Comparison of ENCODE assay signal across 16 cellular contexts in genomic region chr7:76428868-76429805, GRCh38. TPM values are rescaled to one million over a fixed set of nuclear protein-coding genes. Genes with fewer than 3 reads are reported as not detected.
DNase-seq lines count a peak whose midpoint lies in the region; ATAC-seq, FAIRE-seq and TF ChIP-seq lines count a peak whose summit lies in the region.
"Had no signal": no experiment of that assay in that cellular context is flagged by ENCODE, and none has a peak within 500 bp of the region (broad histone marks: within the 10 kb centered on the region; RNA-seq: fewer than 3 reads in every experiment).

No MANE protein-coding gene starts in this region.

- H3K27ac ChIP-seq in Karpas-422 (ENCODE audit: low read length) (no peak overlapping the region), keratinocyte (ENCODE audit: control insufficient read depth, insufficient read depth, low read length) (peak overlapping the region; percentile 49)
- H3K27ac ChIP-seq: Peyer's patch had no signal

- no peaks in the 10 kb centered on the region for H3K9me3 ChIP-seq in Karpas-422 (ENCODE audit: low read length)
- H3K9me3 ChIP-seq in keratinocyte (ENCODE audit: control insufficient read depth, low read depth, low read length): no peaks in the 10 kb centered on the region
- H3K9me3 ChIP-seq: Peyer's patch had no signal

- H3K4me2 ChIP-seq in Karpas-422 (ENCODE audit: low read depth, low read length, poor library complexity, severe bottlenecking) (no peak overlapping the region), keratinocyte (ENCODE audit: control insufficient read depth, extremely low read depth, insufficient read depth, low read depth, low read length) (no peak overlapping the region)

- no peak for ATAC-seq in activated T-helper 17 cell treated with anti-CD3 and anti-CD28 coated beads, Interleukin-2, amount 50 U/mL, for 72 hours (replicated peaks)
- ATAC-seq in stimulated activated effector memory CD8-positive, alpha-beta T cell treated with anti-CD3 and anti-CD28 coated beads, Interleukin-12 subunit alpha, Interleukin-12 subunit beta, amount 100 ng/mL, for 72 hours: no peak
- no peak for ATAC-seq in GM21390 (IDR thresholded peaks at IDR 0.05; ENCODE audit: unreplicated experiment)

- no peaks in the 10 kb centered on the region for H3K9me3 Mint-ChIP-seq in activated T-helper 17 cell treated with anti-CD3 and anti-CD28 coated beads, Interleukin-2, amount 50 U/mL, for 72 hours
- no peaks in the 10 kb centered on the region for H3K9me3 Mint-ChIP-seq in stimulated activated effector memory CD8-positive, alpha-beta T cell treated with anti-CD3 and anti-CD28 coated beads, Interleukin-12 subunit alpha, Interleukin-12 subunit beta, amount 100 ng/mL, for 72 hours
- H3K9me3 Mint-ChIP-seq: activated CD8-positive, alpha-beta T cell treated with anti-CD3 and anti-CD28 coated beads for 36 hours; stimulated activated naive B cell treated with anti-CD40 and anti-IgM and Interleukin-4, amounts not matched to agents 10 μg/mL and 1 μg/mL and 100 μg/mL, for 72 hours had no signal

- no peak overlapping the region for H2AFZ ChIP-seq in Karpas-422 (ENCODE audit: low read length)
- H2AFZ ChIP-seq in keratinocyte (ENCODE audit: control insufficient read depth, low read length): no peak overlapping the region

- H3K79me2 ChIP-seq in Karpas-422 (ENCODE audit: low read length): no peaks in the 10 kb centered on the region
- no peaks in the 10 kb centered on the region for H3K79me2 ChIP-seq in keratinocyte (ENCODE audit: control insufficient read depth, insufficient read depth, low read length)

- no peaks in the 10 kb centered on the region for H3K4me1 Mint-ChIP-seq in activated T-helper 17 cell treated with anti-CD3 and anti-CD28 coated beads, Interleukin-2, amount 50 U/mL, for 72 hours
- H3K4me1 Mint-ChIP-seq in stimulated activated effector memory CD8-positive, alpha-beta T cell treated with anti-CD3 and anti-CD28 coated beads, Interleukin-12 subunit alpha, Interleukin-12 subunit beta, amount 100 ng/mL, for 72 hours: peaks cover 12% of the 10 kb centered on the region
- H3K4me1 Mint-ChIP-seq: B cell had no signal

- H3K4me3 Mint-ChIP-seq in activated T-helper 17 cell treated with anti-CD3 and anti-CD28 coated beads, Interleukin-2, amount 50 U/mL, for 72 hours: no peak overlapping the region
- H3K4me3 Mint-ChIP-seq in stimulated activated effector memory CD8-positive, alpha-beta T cell treated with anti-CD3 and anti-CD28 coated beads, Interleukin-12 subunit alpha, Interleukin-12 subunit beta, amount 100 ng/mL, for 72 hours: no peak overlapping the region
- H3K4me3 Mint-ChIP-seq: activated CD8-positive, alpha-beta T cell treated with anti-CD3 and anti-CD28 coated beads for 36 hours; B cell; stimulated activated naive B cell treated with anti-CD40 and anti-IgM and Interleukin-4, amounts not matched to agents 10 μg/mL and 1 μg/mL and 100 μg/mL, for 72 hours had no signal

- DNase-seq in A172 (ENCODE audit: low spot score): peak; percentile 83
- DNase-seq in Karpas-422: peak; percentile 20
- DNase-seq in keratinocyte (ENCODE audit: low read depth, low spot score): no peak
- DNase-seq in HK-2 (ENCODE audit: unreplicated experiment): no peak
- no peak for DNase-seq in stimulated activated effector memory CD8-positive, alpha-beta T cell treated with anti-CD3 and anti-CD28 coated beads, Interleukin-12 subunit alpha, Interleukin-12 subunit beta, amount 100 ng/mL, for 72 hours (ENCODE audit: low spot score in 2 of 2)
- no peak for DNase-seq in activated CD4-positive, alpha-beta T cell treated with anti-CD3 and anti-CD28 coated beads for 4 hours
- DNase-seq: activated CD8-positive, alpha-beta T cell treated with anti-CD3 and anti-CD28 coated beads for 36 hours; stimulated activated CD4-positive, alpha-beta T cell treated with anti-CD3 and anti-CD28 coated beads, Interleukin-12 subunit alpha, Interleukin-12 subunit beta, amount 100 ng/mL, for 4 hours; stimulated activated naive B cell treated with anti-CD40 and anti-IgM and Interleukin-4, amounts not matched to agents 10 μg/mL and 1 μg/mL and 100 μg/mL, for 72 hours had no signal

- no peaks in the 10 kb centered on the region for H3K27me3 Mint-ChIP-seq in activated T-helper 17 cell treated with anti-CD3 and anti-CD28 coated beads, Interleukin-2, amount 50 U/mL, for 72 hours
- H3K27me3 Mint-ChIP-seq: B cell had no signal

- no peaks in the 10 kb centered on the region for H3K36me3 ChIP-seq in Karpas-422 (ENCODE audit: insufficient read depth, low read length)
- peaks cover 0 to 2% of the 10 kb centered on the region in 2 experiments for H3K36me3 ChIP-seq in keratinocyte (ENCODE audit: control insufficient read depth in 2 of 2, extremely low read depth in 1 of 2, insufficient read depth in 2 of 2, low read length in 2 of 2)
- H3K36me3 ChIP-seq: Peyer's patch had no signal

- H3K27ac Mint-ChIP-seq in activated T-helper 17 cell treated with anti-CD3 and anti-CD28 coated beads, Interleukin-2, amount 50 U/mL, for 72 hours: peak overlapping the region; percentile 15
- H3K27ac Mint-ChIP-seq in stimulated activated effector memory CD8-positive, alpha-beta T cell treated with anti-CD3 and anti-CD28 coated beads, Interleukin-12 subunit alpha, Interleukin-12 subunit beta, amount 100 ng/mL, for 72 hours: no peak overlapping the region
- H3K27ac Mint-ChIP-seq: B cell; stimulated activated naive B cell treated with anti-CD40 and anti-IgM and Interleukin-4, amounts not matched to agents 10 μg/mL and 1 μg/mL and 100 μg/mL, for 72 hours had no signal

- no peak for FAIRE-seq in keratinocyte (lab: Jason Lieb, UNC)
- FAIRE-seq: frontal cortex, GM12892 had no signal

- no peaks in the 10 kb centered on the region for H3K36me3 Mint-ChIP-seq in activated T-helper 17 cell treated with anti-CD3 and anti-CD28 coated beads, Interleukin-2, amount 50 U/mL, for 72 hours (ENCODE audit: low read depth)
- no peaks in the 10 kb centered on the region for H3K36me3 Mint-ChIP-seq in stimulated activated effector memory CD8-positive, alpha-beta T cell treated with anti-CD3 and anti-CD28 coated beads, Interleukin-12 subunit alpha, Interleukin-12 subunit beta, amount 100 ng/mL, for 72 hours

- H3K4me1 ChIP-seq in Karpas-422 (ENCODE audit: low read length): peaks cover 3% of the 10 kb centered on the region
- H3K4me1 ChIP-seq in keratinocyte (ENCODE audit: control insufficient read depth, extremely low read depth, insufficient read depth, low read length): peaks cover 24% of the 10 kb centered on the region
- H3K4me1 ChIP-seq: Peyer's patch had no signal

- H3K27me3 ChIP-seq in Karpas-422 (ENCODE audit: low read length): no peaks in the 10 kb centered on the region
- H3K27me3 ChIP-seq in keratinocyte (ENCODE audit: control insufficient read depth, extremely low read depth, insufficient read depth, low read length): no peaks in the 10 kb centered on the region
- H3K27me3 ChIP-seq: Peyer's patch had no signal

- H3K9me2 ChIP-seq in Karpas-422 (replicated peaks; ENCODE audit: insufficient read depth, low read length): no peaks in the 10 kb centered on the region

- H3K9ac ChIP-seq in Karpas-422 (ENCODE audit: low read length): no peak overlapping the region
- no peak overlapping the region for H3K9ac ChIP-seq in keratinocyte (ENCODE audit: control insufficient read depth, extremely low read depth, insufficient read depth, low read length)

- TF ChIP-seq CTCF in keratinocyte (optimal IDR thresholded peaks at IDR 0.05 in 1 of 3, IDR thresholded peaks at IDR 0.05 in 1 of 3, conservative IDR thresholded peaks at IDR 0.05 in 1 of 3; ENCODE audit: extremely low read depth in 1 of 3, insufficient read depth in 2 of 3, low read length in 3 of 3): no peak

- H3K4me3 ChIP-seq in Karpas-422 (ENCODE audit: low read length) (no peak overlapping the region), keratinocyte (ENCODE audit: control insufficient read depth in 2 of 3, extremely low read depth in 1 of 3, insufficient read depth in 2 of 3, low read depth in 1 of 3, low read length in 3 of 3) (no peak overlapping the region)
- H3K4me3 ChIP-seq: Peyer's patch had no signal

- H3K9me1 ChIP-seq in keratinocyte (ENCODE audit: control insufficient read depth, extremely low read depth, insufficient read depth, low read length): no peaks in the 10 kb centered on the region

- dilution Hi-C loops in keratinocyte (cut with MboI; ENCODE audit: extremely low pct_ligation_motif_present, low sequenced_read_pairs): no loop called here

- H4K20me1 ChIP-seq in Karpas-422 (ENCODE audit: insufficient read depth, low read depth, low read length): no peaks in the 10 kb centered on the region
- no peaks in the 10 kb centered on the region for H4K20me1 ChIP-seq in keratinocyte (ENCODE audit: control insufficient read depth, extremely low read depth, insufficient read depth, low read length)

RNA-seq across cellular contexts. Expression of gene ZP3, which starts 4.4 kb away (rescaled TPM):
- total RNA-seq in A172 (2014; rRNA removed; shearing (Covaris generic)): 3.9 and 12.1 TPM in 2 replicates
- total RNA-seq in Karpas-422 (2014; rRNA removed; shearing (Covaris generic); ENCODE audit: low replicate concordance): not detected in 2 replicates
- 10 to 100 TPM in 1 of 2 donors, 1 to 10 TPM in 1; 3.4 to 13.0 TPM for total RNA-seq in activated T-helper 17 cell treated with anti-CD3 and anti-CD28 coated beads, Interleukin-2, amount 50 U/mL, for 72 hours
- 6.9 to 13.6 TPM (median 7.7 TPM) in 3 replicates for polyA plus RNA-seq in keratinocyte
- 6.0 TPM for polyA plus RNA-seq in keratinocyte (2011; ENCODE audit: low read depth)
- polyA plus RNA-seq in keratinocyte (2011; cell fraction: cytosol; rRNA removed): 12.2 and 16.7 TPM in 2 replicates
- 7.9 and 10.3 TPM in 2 replicates for polyA plus RNA-seq in keratinocyte (2011; cell fraction: nucleus; rRNA removed)
- 13.7 and 24.8 TPM in 2 replicates for polyA plus RNA-seq in keratinocyte (2012; ENCODE audit: low replicate concordance)
- polyA minus RNA-seq in keratinocyte: 22.5 to 25.0 TPM (median 24.6 TPM) in 3 replicates
- 14.0 TPM for polyA minus RNA-seq in keratinocyte (2011; cell fraction: cytosol; rRNA and poly(A)+ RNA removed)
- polyA minus RNA-seq in keratinocyte (2011; cell fraction: nucleus; rRNA and poly(A)+ RNA removed): 4.6 and 5.6 TPM in 2 replicates

RNA-seq across cellular contexts. Expression of gene SSC4D, which starts 19.6 kb away (rescaled TPM):
- total RNA-seq in A172 (2014; rRNA removed; shearing (Covaris generic)): 0.76 and 2.4 TPM in 2 replicates
- not detected in 2 replicates for total RNA-seq in Karpas-422 (2014; rRNA removed; shearing (Covaris generic); ENCODE audit: low replicate concordance)
- under 1 TPM; 0.50 to 0.61 TPM for total RNA-seq in activated T-helper 17 cell treated with anti-CD3 and anti-CD28 coated beads, Interleukin-2, amount 50 U/mL, for 72 hours
- polyA plus RNA-seq in keratinocyte: 0.98 to 1.6 TPM (median 1.1 TPM) in 3 replicates
- not detected for polyA plus RNA-seq in keratinocyte (2011; ENCODE audit: low read depth)
- 0.83 and 1.2 TPM in 2 replicates for polyA plus RNA-seq in keratinocyte (2011; cell fraction: cytosol; rRNA removed)
- 1.6 and 2.0 TPM in 2 replicates for polyA plus RNA-seq in keratinocyte (2011; cell fraction: nucleus; rRNA removed)
- 0.76 and 0.88 TPM in 2 replicates for polyA plus RNA-seq in keratinocyte (2012; ENCODE audit: low replicate concordance)
- 0.13 to 0.73 TPM (median 0.48 TPM) in 3 replicates for polyA minus RNA-seq in keratinocyte
- polyA minus RNA-seq in keratinocyte (2011; cell fraction: cytosol; rRNA and poly(A)+ RNA removed): not detected
- 0.39 and 0.53 TPM in 2 replicates for polyA minus RNA-seq in keratinocyte (2011; cell fraction: nucleus; rRNA and poly(A)+ RNA removed)
- total RNA-seq: B cell, mononuclear cell had no signal

RNA-seq across cellular contexts. Expression of gene DTX2, which starts 32.4 kb away (rescaled TPM):
- 18.0 and 36.7 TPM in 2 replicates for total RNA-seq in A172 (2014; rRNA removed; shearing (Covaris generic))
- 17.0 and 26.5 TPM in 2 replicates for total RNA-seq in Karpas-422 (2014; rRNA removed; shearing (Covaris generic); ENCODE audit: low replicate concordance)
- 10 to 100 TPM; 26.4 to 32.6 TPM for total RNA-seq in activated T-helper 17 cell treated with anti-CD3 and anti-CD28 coated beads, Interleukin-2, amount 50 U/mL, for 72 hours
- 15.1 to 25.6 TPM (median 22.4 TPM) in 3 replicates for polyA plus RNA-seq in keratinocyte
- polyA plus RNA-seq in keratinocyte (2011; ENCODE audit: low read depth): 18.1 TPM
- 17.9 and 29.8 TPM in 2 replicates for polyA plus RNA-seq in keratinocyte (2011; cell fraction: cytosol; rRNA removed)
- polyA plus RNA-seq in keratinocyte (2011; cell fraction: nucleus; rRNA removed): 63.6 and 98.0 TPM in 2 replicates
- 28.4 and 35.3 TPM in 2 replicates for polyA plus RNA-seq in keratinocyte (2012; ENCODE audit: low replicate concordance)
- 25.7 to 126 TPM (median 28.5 TPM) in 3 replicates for polyA minus RNA-seq in keratinocyte
- 62.7 TPM for polyA minus RNA-seq in keratinocyte (2011; cell fraction: cytosol; rRNA and poly(A)+ RNA removed)
- polyA minus RNA-seq in keratinocyte (2011; cell fraction: nucleus; rRNA and poly(A)+ RNA removed): 48.5 and 64.7 TPM in 2 replicates

Comparison
In these comparisons a context has a peak if more than half of its experiments do, and no peak if none do; other contexts are left out.
1. DNase-seq: peak in A172 (single experiment) and Karpas-422 (single experiment); none in keratinocyte (single experiment), HK-2 (single experiment), stimulated activated effector memory CD8-positive, alpha-beta T cell treated with anti-CD3 and anti-CD28 coated beads, Interleukin-12 subunit alpha, Interleukin-12 subunit beta, amount 100 ng/mL, for 72 hours (0 of 2) and activated CD4-positive, alpha-beta T cell treated with anti-CD3 and anti-CD28 coated beads for 4 hours (0 of 2).